Comparison of ENCODE assay signal across 9 cellular contexts in the genomic region with DNA sequence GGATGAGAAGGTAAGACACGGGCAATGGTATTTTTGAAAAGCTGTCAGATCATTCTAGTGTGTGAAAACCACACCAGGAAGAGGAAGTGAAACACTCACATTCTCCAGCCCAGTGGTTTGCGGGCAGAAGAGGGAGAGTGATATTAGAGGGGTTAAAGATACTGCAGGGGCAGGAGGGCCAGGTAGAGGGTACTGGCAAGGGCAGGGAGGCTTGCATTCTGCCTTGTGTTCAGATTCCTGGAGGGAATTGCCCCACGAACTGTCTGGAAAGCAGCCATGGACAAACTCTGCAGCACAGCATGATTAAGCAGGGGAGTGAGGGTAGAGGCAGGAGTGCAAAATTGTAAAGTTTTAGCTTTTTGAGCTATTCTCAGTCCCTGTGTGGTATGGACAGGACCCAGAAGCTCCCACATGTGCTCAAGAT. TPM values are rescaled to one million over a fixed set of nuclear protein-coding genes. Genes with fewer than 3 reads are reported as not detected.
DNase-seq lines count a peak whose midpoint lies in the region; ATAC-seq and TF ChIP-seq lines count a peak whose summit lies in the region.
"Had no signal": no experiment of that assay in that cellular context is flagged by ENCODE, and none has a peak within 500 bp of the region (broad histone marks: within the 10 kb centered on the region; RNA-seq: fewer than 3 reads in every experiment).

No MANE protein-coding gene starts in this region.

- H3K36me3 ChIP-seq in CD4-positive, CD25-positive, alpha-beta regulatory T cell (ENCODE audit: control insufficient read depth, insufficient read depth, low read length), result no peaks in the 10 kb centered on the region
- H3K36me3 ChIP-seq in Loucy (ENCODE audit: insufficient read depth, low read length) (no peaks in the 10 kb centered on the region), esophagus muscularis mucosa (no peaks in the 10 kb centered on the region)

- no peak for TF ChIP-seq CTCF in Loucy (conservative IDR thresholded peaks at IDR 0.05; ENCODE audit: low read length)
- no peak for TF ChIP-seq CTCF in esophagus muscularis mucosa (IDR thresholded peaks at IDR 0.05)

- intact Hi-C loops in esophagus muscularis mucosa (cut with DNase I), result no loop called here

- H3K27ac Mint-ChIP-seq in CD4-positive, CD25-positive, alpha-beta regulatory T cell, result peak overlapping the region in 1 of 3 donors; percentile 34
- H3K27ac Mint-ChIP-seq in stimulated activated naive CD8-positive, alpha-beta T cell treated with anti-CD3 and anti-CD28 coated beads, Interleukin-15, amount 100 ng/mL, for 72 hours, result peak overlapping the region in 1 of 2 donors; percentile 84
- H3K27ac Mint-ChIP-seq: dendritic cell treated with granulocyte-macrophage colony-stimulating factor and Interleukin-4, amounts not matched to agents 40 ng/mL and 50 ng/mL, for 4 days had no signal

- H3K9me3 ChIP-seq in CD4-positive, CD25-positive, alpha-beta regulatory T cell (ENCODE audit: control insufficient read depth in 2 of 2, low read length in 2 of 2), result no peaks in the 10 kb centered on the region
- H3K9me3 ChIP-seq in Loucy (ENCODE audit: insufficient read depth, low read depth, low read length) (no peaks in the 10 kb centered on the region), esophagus muscularis mucosa (no peaks in the 10 kb centered on the region)

- peaks cover 20% of the 10 kb centered on the region for H3K27me3 ChIP-seq in CD4-positive, CD25-positive, alpha-beta regulatory T cell (ENCODE audit: control insufficient read depth, insufficient read depth, low read length)
- no peaks in the 10 kb centered on the region for H3K27me3 ChIP-seq in Loucy (ENCODE audit: insufficient read depth, low read length, poor library complexity, severe bottlenecking)
- peaks cover 0 to 9% (median 0%) of the 10 kb centered on the region in 4 donors for H3K27me3 ChIP-seq in esophagus muscularis mucosa

- no peaks in the 10 kb centered on the region for H3K79me2 ChIP-seq in Loucy (ENCODE audit: insufficient read depth, low read length)

- peaks cover 19% of the 10 kb centered on the region for H3K4me1 ChIP-seq in CD4-positive, CD25-positive, alpha-beta regulatory T cell (ENCODE audit: control insufficient read depth, insufficient read depth, low read length, poor library complexity, severe bottlenecking)
- H3K4me1 ChIP-seq in Loucy (ENCODE audit: insufficient read depth, low read length, poor library complexity, severe bottlenecking) (peaks cover 31% of the 10 kb centered on the region), esophagus muscularis mucosa (peaks cover 0 to 10% (median 0%) of the 10 kb centered on the region in 4 donors)

- TF ChIP-seq EP300 in esophagus muscularis mucosa (IDR thresholded peaks at IDR 0.05), result no peak

- H4K20me1 ChIP-seq in Loucy (ENCODE audit: insufficient read depth, low read length, poor library complexity, severe bottlenecking), result no peaks in the 10 kb centered on the region

- peaks cover 0 to 2% (median 0%) of the 10 kb centered on the region in 7 donors for H3K9me3 Mint-ChIP-seq in CD4-positive, CD25-positive, alpha-beta regulatory T cell
- H3K9me3 Mint-ChIP-seq in stimulated activated naive CD8-positive, alpha-beta T cell treated with anti-CD3 and anti-CD28 coated beads, Interleukin-15, amount 100 ng/mL, for 72 hours, result no peaks in the 10 kb centered on the region
- H3K9me3 Mint-ChIP-seq: dendritic cell treated with granulocyte-macrophage colony-stimulating factor and Interleukin-4, amounts not matched to agents 40 ng/mL and 50 ng/mL, for 4 days had no signal

- WGBS in esophagus muscularis mucosa, result 41% methylated on average over 3 of the region's 3 CpGs

- H3K4me3 ChIP-seq in CD4-positive, CD25-positive, alpha-beta regulatory T cell (ENCODE audit: low read depth, low read length), result no peak overlapping the region
- H3K4me3 ChIP-seq in Loucy (ENCODE audit: low read length, poor library complexity, severe bottlenecking) (peak overlapping the region; percentile 56), esophagus muscularis mucosa (no peak overlapping the region)

- no peak overlapping the region for H3K27ac ChIP-seq in CD4-positive, CD25-positive, alpha-beta regulatory T cell (ENCODE audit: insufficient read depth, low read length, poor library complexity, severe bottlenecking)
- H3K27ac ChIP-seq in esophagus muscularis mucosa (replicated peaks in 1 of 4), result no peak overlapping the region

- peak in 2 of 3 donors; percentile 31 to 68 for DNase-seq in CD4-positive, CD25-positive, alpha-beta regulatory T cell
- peak; percentile 57 to 66 (median 64) for DNase-seq in activated CD8-positive, alpha-beta memory T cell treated with anti-CD3 and anti-CD28 coated beads for 48 hours (ENCODE audit: low read depth in 2 of 3, low spot score in 2 of 3)
- DNase-seq in left lobe of liver (ENCODE audit: low spot score) (no peak), NCI-H1694 (lab: John Stamatoyannopoulos, UW) (no peak), esophagus muscularis mucosa (ENCODE audit: extremely low spot score) (no peak)
- DNase-seq in stimulated activated naive CD8-positive, alpha-beta T cell treated with anti-CD3 and anti-CD28 coated beads, Interleukin-15, amount 100 ng/mL, for 72 hours, result peak; percentile 72 to 85

- H3K36me3 Mint-ChIP-seq in CD4-positive, CD25-positive, alpha-beta regulatory T cell, result no peaks in the 10 kb centered on the region

- peak; percentile 82 to 84 for ATAC-seq in CD4-positive, CD25-positive, alpha-beta regulatory T cell (ENCODE audit: low read depth in 2 of 2)
- ATAC-seq in GM21526 (IDR thresholded peaks at IDR 0.05; ENCODE audit: low FRiP score, unreplicated experiment), result peak; percentile 94
- peak; percentile 48 for ATAC-seq in left lobe of liver
- peak; percentile 97 for ATAC-seq in stimulated activated naive CD8-positive, alpha-beta T cell treated with anti-CD3 and anti-CD28 coated beads, Interleukin-15, amount 100 ng/mL, for 72 hours

- H3K9me2 ChIP-seq in Loucy (replicated peaks; ENCODE audit: low read depth, low read length), result no peaks in the 10 kb centered on the region

- no peaks in the 10 kb centered on the region for H3F3A ChIP-seq in Loucy (ENCODE audit: low read depth)

- TF ChIP-seq POLR2A in esophagus muscularis mucosa (IDR thresholded peaks at IDR 0.05; ENCODE audit: low read depth), result no peak

- peak overlapping the region; percentile 85 for H3K4me2 ChIP-seq in Loucy (ENCODE audit: low read depth, low read length, poor library complexity, severe bottlenecking)

- peak overlapping the region in 3 of 4 donors; percentile 2 to 79 (median 58) for H3K4me3 Mint-ChIP-seq in CD4-positive, CD25-positive, alpha-beta regulatory T cell
- peak overlapping the region; percentile 64 to 72 for H3K4me3 Mint-ChIP-seq in stimulated activated naive CD8-positive, alpha-beta T cell treated with anti-CD3 and anti-CD28 coated beads, Interleukin-15, amount 100 ng/mL, for 72 hours
- H3K4me3 Mint-ChIP-seq: dendritic cell treated with granulocyte-macrophage colony-stimulating factor and Interleukin-4, amounts not matched to agents 40 ng/mL and 50 ng/mL, for 4 days had no signal

- peaks cover 0 to 44% (median 27%) of the 10 kb centered on the region in 4 donors for H3K4me1 Mint-ChIP-seq in CD4-positive, CD25-positive, alpha-beta regulatory T cell
- peaks cover 70% of the 10 kb centered on the region for H3K4me1 Mint-ChIP-seq in stimulated activated naive CD8-positive, alpha-beta T cell treated with anti-CD3 and anti-CD28 coated beads, Interleukin-15, amount 100 ng/mL, for 72 hours

- no peak overlapping the region for H2AFZ ChIP-seq in Loucy (ENCODE audit: low read length)

- H3K27me3 Mint-ChIP-seq in CD4-positive, CD25-positive, alpha-beta regulatory T cell, result peaks cover 55% of the 10 kb centered on the region
- peaks cover 20% of the 10 kb centered on the region for H3K27me3 Mint-ChIP-seq in stimulated activated naive CD8-positive, alpha-beta T cell treated with anti-CD3 and anti-CD28 coated beads, Interleukin-15, amount 100 ng/mL, for 72 hours

- no peak overlapping the region for H3K9ac ChIP-seq in Loucy (ENCODE audit: low read depth, low read length, poor library complexity, severe bottlenecking)

RNA-seq across cellular contexts. Expression of gene NIPAL1, which starts 30.9 kb away (rescaled TPM):
- total RNA-seq in CD4-positive, CD25-positive, alpha-beta regulatory T cell, result 0.52 TPM
- polyA plus RNA-seq in CD4-positive, CD25-positive, alpha-beta regulatory T cell, result under 1 TPM in 3 of 4 donors, not detected in 1; 0.15 to 0.74 (median 0.72) TPM
- total RNA-seq in left lobe of liver (11.6 TPM), esophagus muscularis mucosa (1 to 10 TPM in 1 of 4 donors, under 1 TPM in 3; 0.33 to 1.3 (median 0.60) TPM)

RNA-seq across cellular contexts. Expression of gene CNGA1, which starts 31.0 kb away (rescaled TPM):
- total RNA-seq in CD4-positive, CD25-positive, alpha-beta regulatory T cell, result not detected
- under 1 TPM in 1 of 4 donors, not detected in 3; 0.06 TPM for polyA plus RNA-seq in CD4-positive, CD25-positive, alpha-beta regulatory T cell
- total RNA-seq in left lobe of liver (13.7 TPM), esophagus muscularis mucosa (1 to 10 TPM in 1 of 4 donors, under 1 TPM in 1, not detected in 2; 0.33 to 4.0 TPM)

Comparison
In these comparisons a context has a peak if more than half of its experiments do, and no peak if none do; other contexts are left out.
1. DNase-seq: peak in CD4-positive, CD25-positive, alpha-beta regulatory T cell (2 of 3), activated CD8-positive, alpha-beta memory T cell treated with anti-CD3 and anti-CD28 coated beads for 48 hours (3 of 3) and stimulated activated naive CD8-positive, alpha-beta T cell treated with anti-CD3 and anti-CD28 coated beads, Interleukin-15, amount 100 ng/mL, for 72 hours (2 of 2); none in left lobe of liver (single experiment), NCI-H1694 (single experiment) and esophagus muscularis mucosa (single experiment).
2. Peak in every context shown above with its lines, with median percentiles within 50 percentile points of each other: ATAC-seq.